ENCODE assay signal across 9 cellular contexts in the genomic region with DNA sequence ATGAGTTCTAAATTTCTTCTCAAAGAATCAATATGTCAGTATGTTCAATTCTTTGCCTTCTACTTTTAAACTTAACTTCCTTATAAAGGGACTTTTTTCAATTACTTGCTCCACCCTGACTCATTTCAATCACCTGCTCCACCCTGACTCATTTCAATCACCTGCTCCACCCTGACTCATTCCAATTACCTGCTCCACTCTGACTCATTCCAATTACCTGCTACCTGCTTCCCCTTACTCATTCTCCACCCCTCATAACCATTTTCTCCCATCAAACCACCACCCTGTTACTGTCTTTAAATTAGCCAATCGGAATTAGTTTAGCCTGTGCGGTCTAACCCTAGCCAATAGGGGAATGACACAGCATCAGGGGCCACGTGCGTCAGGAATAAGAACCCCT. TPM values are rescaled to one million over a fixed set of nuclear protein-coding genes. Genes with fewer than 3 reads are reported as not detected.
A peak's percentile ranks its signal among the peaks of the same experiment; 100 is the strongest.
DNase-seq lines count a peak whose midpoint lies in the region; ATAC-seq and TF ChIP-seq lines count a peak whose summit lies in the region.
"Not testable (repeated sequence)": the region's sequence is repeated elsewhere in the genome, so short reads cannot be mapped to it uniquely, and the experiment has no call there.
"Had no signal": no experiment of that assay in that cellular context is flagged by ENCODE, and none has a peak within 500 bp of the region (broad histone marks: within the 10 kb centered on the region; RNA-seq: fewer than 3 reads in every experiment).

No MANE protein-coding gene starts in this region.

- not testable (repeated sequence) for H2BK120ac ChIP-seq in mesendoderm (ENCODE audit: low read depth, low read length)

- H3K27ac Mint-ChIP-seq in activated T-helper 17 cell treated with anti-CD3 and anti-CD28 coated beads, Interleukin-2, amount 50 U/mL, for 72 hours, result peak overlapping the region; percentile 78

- H4K5ac ChIP-seq in mesendoderm (ENCODE audit: low read length), result not testable (repeated sequence)

- H2BK15ac ChIP-seq in mesendoderm (replicated peaks; ENCODE audit: low read depth), result not testable (repeated sequence)

- DNase-seq in Caki2 (ENCODE audit: low read depth) (peak; percentile 58), PC-9 (peak in 1 of 2 experiments; percentile 74)
- DNase-seq in activated CD4-positive, alpha-beta T cell treated with anti-CD3 and anti-CD28 coated beads for 48 hours, result peak; percentile 12
- DNase-seq in colonic mucosa, mesendoderm: not testable (repeated sequence)
- DNase-seq in stimulated activated CD4-positive, alpha-beta T cell treated with anti-CD3 and anti-CD28 coated beads, Interleukin-4, amount 100 ng/mL, for 24 hours, result peak; percentile 8

- peaks cover 24% of the 10 kb centered on the region for H3K9me3 ChIP-seq in PC-9 (ENCODE audit: insufficient read depth, low read depth)
- H3K9me3 ChIP-seq in colonic mucosa, result not testable (repeated sequence)

- not testable (repeated sequence) for H3K27me3 ChIP-seq in PC-9 (ENCODE audit: insufficient read depth, low read depth); colonic mucosa; mesendoderm (ENCODE audit: insufficient read depth, low read length, poor library complexity)

- H4K20me1 ChIP-seq in PC-9 (ENCODE audit: insufficient read depth), result not testable (repeated sequence)

- not testable (repeated sequence) for H4K8ac ChIP-seq in mesendoderm (ENCODE audit: low read depth, low read length)

- H3K4me2 ChIP-seq in PC-9; mesendoderm (ENCODE audit: low read length): not testable (repeated sequence)

- H3K9ac ChIP-seq in colonic mucosa (ENCODE audit: low read depth in 2 of 2, low read length in 2 of 2); mesendoderm (ENCODE audit: low read length): not testable (repeated sequence)

- H3K4ac ChIP-seq in mesendoderm (ENCODE audit: low read depth, low read length), result not testable (repeated sequence)

- H3K4me3 Mint-ChIP-seq in activated T-helper 17 cell treated with anti-CD3 and anti-CD28 coated beads, Interleukin-2, amount 50 U/mL, for 72 hours, result peak overlapping the region; percentile 31

- H3F3A ChIP-seq in PC-9 (ENCODE audit: insufficient read depth, low read depth), result peaks cover 19% of the 10 kb centered on the region

- not testable (repeated sequence) for H3K9me3 Mint-ChIP-seq in activated T-helper 17 cell treated with anti-CD3 and anti-CD28 coated beads, Interleukin-2, amount 50 U/mL, for 72 hours

- TF ChIP-seq CTCF in PC-9 (conservative IDR thresholded peaks at IDR 0.05); colonic mucosa (IDR thresholded peaks at IDR 0.05): not testable (repeated sequence)

- not testable (repeated sequence) for H3K56ac ChIP-seq in mesendoderm (ENCODE audit: low read length)

- H2AK5ac ChIP-seq in mesendoderm (ENCODE audit: low read length), result not testable (repeated sequence)

- POLR2A ChIA-PET in PC-9 (lab: Charles Lee; ENCODE audit: unreplicated experiment), result not testable (repeated sequence)

- H3K4me1 ChIP-seq in PC-9 (replicated peaks; ENCODE audit: insufficient read depth), result peaks cover 47% of the 10 kb centered on the region
- H3K4me1 ChIP-seq in colonic mucosa; mesendoderm (ENCODE audit: control insufficient read depth, low read depth, low read length): not testable (repeated sequence)

- H3K27ac ChIP-seq in PC-9 (peak overlapping the region; percentile 46), colonic mucosa (peak overlapping the region; percentile 20)
- not testable (repeated sequence) for H3K27ac ChIP-seq in mesendoderm (ENCODE audit: low read depth, low read length)

- CTCF ChIA-PET in PC-9 (lab: Charles Lee), result not testable (repeated sequence)

- H2BK5ac ChIP-seq in mesendoderm (ENCODE audit: low read length), result not testable (repeated sequence)

- H3K27me3 Mint-ChIP-seq in activated T-helper 17 cell treated with anti-CD3 and anti-CD28 coated beads, Interleukin-2, amount 50 U/mL, for 72 hours, result not testable (repeated sequence)

- H3K9me2 ChIP-seq in PC-9 (ENCODE audit: insufficient read depth), result not testable (repeated sequence)

- H3K36me3 ChIP-seq in PC-9 (ENCODE audit: low read depth); colonic mucosa; mesendoderm (ENCODE audit: control insufficient read depth, insufficient read depth, low read length): not testable (repeated sequence)

- not testable (repeated sequence) for H3K79me1 ChIP-seq in mesendoderm (ENCODE audit: low read length)

- not testable (repeated sequence) for H3K36me3 Mint-ChIP-seq in activated T-helper 17 cell treated with anti-CD3 and anti-CD28 coated beads, Interleukin-2, amount 50 U/mL, for 72 hours (ENCODE audit: low read depth)

- not testable (repeated sequence) for BruUV-seq in PC-9 (replicated peaks; lab: Mats Ljungman, UMichigan)

- ATAC-seq in HG02610 (IDR thresholded peaks at IDR 0.05; ENCODE audit: unreplicated experiment), result peak; percentile 63
- peak; percentile 94 for ATAC-seq in activated T-helper 17 cell treated with anti-CD3 and anti-CD28 coated beads, Interleukin-2, amount 50 U/mL, for 72 hours (replicated peaks)

- 100% methylated on average over 1 of the region's 4 CpGs for WGBS in mesendoderm (ENCODE audit: extremely low coverage, insufficient coverage, low lambda C conversion rate)

- H2AFZ ChIP-seq in PC-9, result not testable (repeated sequence)

- not testable (repeated sequence) for H3K4me3 ChIP-seq in PC-9; colonic mucosa; mesendoderm (ENCODE audit: low read length)

- peaks cover 17% of the 10 kb centered on the region for H3K4me1 Mint-ChIP-seq in activated T-helper 17 cell treated with anti-CD3 and anti-CD28 coated beads, Interleukin-2, amount 50 U/mL, for 72 hours

- H3K23ac ChIP-seq in mesendoderm (ENCODE audit: low read length), result not testable (repeated sequence)

- intact Hi-C loops in PC-9 (cut with micrococcal nuclease; ENCODE audit: unreplicated experiment); colonic mucosa (cut with DNase I): not testable (repeated sequence)

- not testable (repeated sequence) for H3K79me2 ChIP-seq in PC-9 (ENCODE audit: low read depth); mesendoderm (ENCODE audit: control insufficient read depth, insufficient read depth, low read length)

- H3K18ac ChIP-seq in mesendoderm (ENCODE audit: low read length), result peak overlapping the region; percentile 75

- in situ Hi-C loops in Caki2 (cut with HindIII; ENCODE audit: low pct_unique_long_range_greater_than_20kb, low sequenced_read_pairs), result not testable (repeated sequence)

RNA-seq across cellular contexts. Expression of a gene that starts 40.3 kb away (rescaled TPM):
- total RNA-seq in Caki2 (2014; rRNA removed; shearing (Covaris generic); ENCODE audit: low replicate concordance), result 26.6 and 27.7 TPM in 2 replicates
- total RNA-seq in PC-9 (2021) (1.4 and 2.1 TPM in 2 replicates), colonic mucosa (1 to 10 TPM in 1 of 2 donors, under 1 TPM in 1; 0.94 to 5.0 TPM)
- under 1 TPM; 0.11 to 0.32 TPM for total RNA-seq in activated T-helper 17 cell treated with anti-CD3 and anti-CD28 coated beads, Interleukin-2, amount 50 U/mL, for 72 hours
- 39.2 TPM for polyA plus RNA-seq in mesendoderm (2013, experiment 1 of 2)
- 41.4 TPM for polyA plus RNA-seq in mesendoderm (2013, experiment 2 of 2)
- polyA plus RNA-seq: IgD-negative memory B cell had no signal

RNA-seq across cellular contexts. Expression of a gene that starts 53.8 kb away (rescaled TPM):
- 2.4 TPM in 2 replicates for total RNA-seq in Caki2 (2014; rRNA removed; shearing (Covaris generic); ENCODE audit: low replicate concordance)
- total RNA-seq in PC-9 (2021) (2.9 and 4.9 TPM in 2 replicates), colonic mucosa (1 to 10 TPM; 1.9 to 4.8 TPM)
- 1 to 10 TPM; 1.6 to 2.2 TPM for total RNA-seq in activated T-helper 17 cell treated with anti-CD3 and anti-CD28 coated beads, Interleukin-2, amount 50 U/mL, for 72 hours
- 1.2 TPM for polyA plus RNA-seq in mesendoderm (2013, experiment 1 of 2)
- 1.1 TPM for polyA plus RNA-seq in mesendoderm (2013, experiment 2 of 2)
